Comparison of ENCODE assay signal across 1 cellular context in the genomic region with DNA sequence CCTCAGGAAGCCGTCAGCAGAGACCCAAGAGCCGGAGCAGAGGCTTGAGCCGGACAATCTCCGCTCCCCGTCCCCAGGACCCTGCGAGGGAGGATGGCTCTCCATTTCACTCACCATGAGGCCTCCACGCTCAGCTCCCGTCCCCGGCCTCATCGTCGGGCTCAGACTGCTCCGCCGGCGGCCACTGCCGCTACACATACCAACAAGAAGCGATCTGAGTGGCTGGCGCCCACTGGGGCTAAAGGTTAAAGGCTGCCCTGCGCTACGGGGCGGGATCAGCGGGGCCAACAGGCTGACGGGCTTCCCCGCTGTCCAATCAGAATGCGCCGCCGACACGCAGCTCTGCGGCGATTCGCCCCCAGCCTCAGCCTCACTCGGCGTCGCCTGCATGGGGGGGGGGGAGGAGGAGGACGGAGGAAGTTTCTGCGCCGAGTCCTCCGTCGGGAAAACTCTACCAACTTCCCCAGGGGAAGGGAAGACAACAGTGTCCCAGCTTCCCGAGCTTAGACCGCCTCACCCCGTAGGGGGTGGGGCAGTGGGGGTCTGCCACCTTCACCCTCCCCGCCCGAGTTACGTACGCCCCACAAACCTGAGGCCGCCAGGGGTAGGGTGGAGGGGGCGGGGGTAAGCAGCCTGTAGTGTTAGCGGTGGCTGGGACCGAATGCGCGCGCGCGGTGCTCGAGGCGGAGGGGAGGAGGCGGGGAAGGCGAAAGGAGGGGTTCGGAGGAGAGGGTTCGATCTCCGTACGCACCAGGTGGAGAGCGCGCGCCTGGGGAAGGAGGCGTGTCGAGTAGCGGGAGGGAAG.
A peak's percentile ranks its signal among the peaks of the same experiment; 100 is the strongest.
TF ChIP-seq lines count a peak whose summit lies in the region.

A gene (minus strand): TSS at position 220 of the 805 bp plus-strand sequence. CDS start 22 bp downstream, at position 198.

TF ChIP-seq in HepG2, 621 proteins besides CTCF, POLR2A, EP300 and RAD21 (continued from another document and continues in another):
- TF ChIP-seq, protein P1, sequence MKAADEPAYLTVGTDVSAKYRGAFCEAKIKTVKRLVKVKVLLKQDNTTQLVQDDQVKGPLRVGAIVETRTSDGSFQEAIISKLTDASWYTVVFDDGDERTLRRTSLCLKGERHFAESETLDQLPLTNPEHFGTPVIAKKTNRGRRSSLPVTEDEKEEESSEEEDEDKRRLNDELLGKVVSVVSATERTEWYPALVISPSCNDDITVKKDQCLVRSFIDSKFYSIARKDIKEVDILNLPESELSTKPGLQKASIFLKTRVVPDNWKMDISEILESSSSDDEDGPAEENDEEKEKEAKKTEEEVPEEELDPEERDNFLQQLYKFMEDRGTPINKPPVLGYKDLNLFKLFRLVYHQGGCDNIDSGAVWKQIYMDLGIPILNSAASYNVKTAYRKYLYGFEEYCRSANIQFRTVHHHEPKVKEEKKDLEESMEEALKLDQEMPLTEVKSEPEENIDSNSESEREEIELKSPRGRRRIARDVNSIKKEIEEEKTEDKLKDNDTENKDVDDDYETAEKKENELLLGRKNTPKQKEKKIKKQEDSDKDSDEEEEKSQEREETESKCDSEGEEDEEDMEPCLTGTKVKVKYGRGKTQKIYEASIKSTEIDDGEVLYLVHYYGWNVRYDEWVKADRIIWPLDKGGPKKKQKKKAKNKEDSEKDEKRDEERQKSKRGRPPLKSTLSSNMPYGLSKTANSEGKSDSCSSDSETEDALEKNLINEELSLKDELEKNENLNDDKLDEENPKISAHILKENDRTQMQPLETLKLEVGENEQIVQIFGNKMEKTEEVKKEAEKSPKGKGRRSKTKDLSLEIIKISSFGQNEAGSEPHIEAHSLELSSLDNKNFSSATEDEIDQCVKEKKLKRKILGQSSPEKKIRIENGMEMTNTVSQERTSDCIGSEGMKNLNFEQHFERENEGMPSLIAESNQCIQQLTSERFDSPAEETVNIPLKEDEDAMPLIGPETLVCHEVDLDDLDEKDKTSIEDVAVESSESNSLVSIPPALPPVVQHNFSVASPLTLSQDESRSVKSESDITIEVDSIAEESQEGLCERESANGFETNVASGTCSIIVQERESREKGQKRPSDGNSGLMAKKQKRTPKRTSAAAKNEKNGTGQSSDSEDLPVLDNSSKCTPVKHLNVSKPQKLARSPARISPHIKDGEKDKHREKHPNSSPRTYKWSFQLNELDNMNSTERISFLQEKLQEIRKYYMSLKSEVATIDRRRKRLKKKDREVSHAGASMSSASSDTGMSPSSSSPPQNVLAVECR (CRISPR knock-in tag; IDR thresholded peaks at IDR 0.05; ENCODE audit: borderline replicate concordance) = peak; percentile 74; the same call in 1 of the 2 replicates
- no peak for TF ChIP-seq SETDB1 (CRISPR knock-in tag; IDR thresholded peaks at IDR 0.05; ENCODE audit: borderline replicate concordance)
- peak; percentile 92 for TF ChIP-seq SAP130 (CRISPR knock-in tag; IDR thresholded peaks at IDR 0.05; ENCODE audit: low read depth)
- TF ChIP-seq PAF1 (CRISPR knock-in tag; IDR thresholded peaks at IDR 0.05) = no peak
- TF ChIP-seq ZIK1 (CRISPR knock-in tag; IDR thresholded peaks at IDR 0.05; ENCODE audit: borderline replicate concordance, low read depth) = no peak; the same call in 1 of the 2 replicates
- TF ChIP-seq, protein P2, sequence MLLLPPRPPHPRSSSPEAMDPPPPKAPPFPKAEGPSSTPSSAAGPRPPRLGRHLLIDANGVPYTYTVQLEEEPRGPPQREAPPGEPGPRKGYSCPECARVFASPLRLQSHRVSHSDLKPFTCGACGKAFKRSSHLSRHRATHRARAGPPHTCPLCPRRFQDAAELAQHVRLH (CRISPR knock-in tag; IDR thresholded peaks at IDR 0.05; ENCODE audit: borderline replicate concordance, low read depth) = peak; percentile 69; the same call in 1 of the 2 replicates
- TF ChIP-seq YEATS4 (CRISPR knock-in tag; IDR thresholded peaks at IDR 0.05; ENCODE audit: borderline replicate concordance) = peak; percentile 82
- TF ChIP-seq, protein P3, sequence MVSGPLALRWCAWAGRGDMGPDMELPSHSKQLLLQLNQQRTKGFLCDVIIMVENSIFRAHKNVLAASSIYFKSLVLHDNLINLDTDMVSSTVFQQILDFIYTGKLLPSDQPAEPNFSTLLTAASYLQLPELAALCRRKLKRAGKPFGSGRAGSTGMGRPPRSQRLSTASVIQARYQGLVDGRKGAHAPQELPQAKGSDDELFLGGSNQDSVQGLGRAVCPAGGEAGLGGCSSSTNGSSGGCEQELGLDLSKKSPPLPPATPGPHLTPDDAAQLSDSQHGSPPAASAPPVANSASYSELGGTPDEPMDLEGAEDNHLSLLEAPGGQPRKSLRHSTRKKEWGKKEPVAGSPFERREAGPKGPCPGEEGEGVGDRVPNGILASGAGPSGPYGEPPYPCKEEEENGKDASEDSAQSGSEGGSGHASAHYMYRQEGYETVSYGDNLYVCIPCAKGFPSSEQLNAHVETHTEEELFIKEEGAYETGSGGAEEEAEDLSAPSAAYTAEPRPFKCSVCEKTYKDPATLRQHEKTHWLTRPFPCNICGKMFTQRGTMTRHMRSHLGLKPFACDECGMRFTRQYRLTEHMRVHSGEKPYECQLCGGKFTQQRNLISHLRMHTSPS (CRISPR knock-in tag; IDR thresholded peaks at IDR 0.05; ENCODE audit: low read depth) = no peak; the same call in 1 of the 2 replicates
- peak; percentile 90 for TF ChIP-seq NR2F6 (IDR thresholded peaks at IDR 0.05)
- TF ChIP-seq NR2F6 (CRISPR knock-in tag; IDR thresholded peaks at IDR 0.05) = peak; percentile 88
- peak; percentile 47; the same call in 1 of the 2 replicates for TF ChIP-seq RFX5 (IDR thresholded peaks at IDR 0.05; ENCODE audit: low read depth, low read length)
- TF ChIP-seq, protein P4, sequence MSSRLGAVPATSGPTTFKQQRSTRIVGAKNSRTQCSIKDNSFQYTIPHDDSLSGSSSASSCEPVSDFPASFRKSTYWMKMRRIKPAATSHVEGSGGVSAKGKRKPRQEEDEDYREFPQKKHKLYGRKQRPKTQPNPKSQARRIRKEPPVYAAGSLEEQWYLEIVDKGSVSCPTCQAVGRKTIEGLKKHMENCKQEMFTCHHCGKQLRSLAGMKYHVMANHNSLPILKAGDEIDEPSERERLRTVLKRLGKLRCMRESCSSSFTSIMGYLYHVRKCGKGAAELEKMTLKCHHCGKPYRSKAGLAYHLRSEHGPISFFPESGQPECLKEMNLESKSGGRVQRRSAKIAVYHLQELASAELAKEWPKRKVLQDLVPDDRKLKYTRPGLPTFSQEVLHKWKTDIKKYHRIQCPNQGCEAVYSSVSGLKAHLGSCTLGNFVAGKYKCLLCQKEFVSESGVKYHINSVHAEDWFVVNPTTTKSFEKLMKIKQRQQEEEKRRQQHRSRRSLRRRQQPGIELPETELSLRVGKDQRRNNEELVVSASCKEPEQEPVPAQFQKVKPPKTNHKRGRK (CRISPR knock-in tag; IDR thresholded peaks at IDR 0.05) = no peak
- TF ChIP-seq ZNF354B (CRISPR knock-in tag; IDR thresholded peaks at IDR 0.05) = no peak
- TF ChIP-seq ZNF136 (CRISPR knock-in tag; IDR thresholded peaks at IDR 0.05; ENCODE audit: low read depth) = peak; percentile 51; the same call in 1 of the 2 replicates
- TF ChIP-seq ZBTB3 (CRISPR knock-in tag; IDR thresholded peaks at IDR 0.05; ENCODE audit: borderline replicate concordance, low read depth) = peak; percentile 79
- no peak for TF ChIP-seq U2AF1 (optimal IDR thresholded peaks at IDR 0.05; ENCODE audit: low read depth, low read length)
- TF ChIP-seq, protein P5, sequence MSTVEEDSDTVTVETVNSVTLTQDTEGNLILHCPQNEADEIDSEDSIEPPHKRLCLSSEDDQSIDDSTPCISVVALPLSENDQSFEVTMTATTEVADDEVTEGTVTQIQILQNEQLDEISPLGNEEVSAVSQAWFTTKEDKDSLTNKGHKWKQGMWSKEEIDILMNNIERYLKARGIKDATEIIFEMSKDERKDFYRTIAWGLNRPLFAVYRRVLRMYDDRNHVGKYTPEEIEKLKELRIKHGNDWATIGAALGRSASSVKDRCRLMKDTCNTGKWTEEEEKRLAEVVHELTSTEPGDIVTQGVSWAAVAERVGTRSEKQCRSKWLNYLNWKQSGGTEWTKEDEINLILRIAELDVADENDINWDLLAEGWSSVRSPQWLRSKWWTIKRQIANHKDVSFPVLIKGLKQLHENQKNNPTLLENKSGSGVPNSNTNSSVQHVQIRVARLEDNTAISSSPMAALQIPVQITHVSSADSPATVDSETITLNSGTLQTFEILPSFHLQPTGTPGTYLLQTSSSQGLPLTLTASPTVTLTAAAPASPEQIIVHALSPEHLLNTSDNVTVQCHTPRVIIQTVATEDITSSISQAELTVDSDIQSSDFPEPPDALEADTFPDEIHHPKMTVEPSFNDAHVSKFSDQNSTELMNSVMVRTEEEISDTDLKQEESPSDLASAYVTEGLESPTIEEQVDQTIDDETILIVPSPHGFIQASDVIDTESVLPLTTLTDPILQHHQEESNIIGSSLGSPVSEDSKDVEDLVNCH (CRISPR knock-in tag; IDR thresholded peaks at IDR 0.05) = peak; percentile 81; the same call in 1 of the 2 replicates
- no peak for TF ChIP-seq ZNF616 (CRISPR knock-in tag; IDR thresholded peaks at IDR 0.05; ENCODE audit: low read depth)
- no peak for TF ChIP-seq SNRNP70 (IDR thresholded peaks at IDR 0.05; ENCODE audit: low read depth, low read length)
- no peak for TF ChIP-seq ZNF562 (CRISPR knock-in tag; IDR thresholded peaks at IDR 0.05; ENCODE audit: borderline replicate concordance)
- TF ChIP-seq, protein P6, sequence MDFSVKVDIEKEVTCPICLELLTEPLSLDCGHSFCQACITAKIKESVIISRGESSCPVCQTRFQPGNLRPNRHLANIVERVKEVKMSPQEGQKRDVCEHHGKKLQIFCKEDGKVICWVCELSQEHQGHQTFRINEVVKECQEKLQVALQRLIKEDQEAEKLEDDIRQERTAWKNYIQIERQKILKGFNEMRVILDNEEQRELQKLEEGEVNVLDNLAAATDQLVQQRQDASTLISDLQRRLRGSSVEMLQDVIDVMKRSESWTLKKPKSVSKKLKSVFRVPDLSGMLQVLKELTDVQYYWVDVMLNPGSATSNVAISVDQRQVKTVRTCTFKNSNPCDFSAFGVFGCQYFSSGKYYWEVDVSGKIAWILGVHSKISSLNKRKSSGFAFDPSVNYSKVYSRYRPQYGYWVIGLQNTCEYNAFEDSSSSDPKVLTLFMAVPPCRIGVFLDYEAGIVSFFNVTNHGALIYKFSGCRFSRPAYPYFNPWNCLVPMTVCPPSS (IDR thresholded peaks at IDR 0.05) = no peak
- TF ChIP-seq FOSL2 (CRISPR knock-in tag; IDR thresholded peaks at IDR 0.05) = peak; percentile 37
- TF ChIP-seq SAFB2 (CRISPR knock-in tag; IDR thresholded peaks at IDR 0.05; ENCODE audit: borderline replicate concordance, low read depth) = no peak
- TF ChIP-seq, protein P7, sequence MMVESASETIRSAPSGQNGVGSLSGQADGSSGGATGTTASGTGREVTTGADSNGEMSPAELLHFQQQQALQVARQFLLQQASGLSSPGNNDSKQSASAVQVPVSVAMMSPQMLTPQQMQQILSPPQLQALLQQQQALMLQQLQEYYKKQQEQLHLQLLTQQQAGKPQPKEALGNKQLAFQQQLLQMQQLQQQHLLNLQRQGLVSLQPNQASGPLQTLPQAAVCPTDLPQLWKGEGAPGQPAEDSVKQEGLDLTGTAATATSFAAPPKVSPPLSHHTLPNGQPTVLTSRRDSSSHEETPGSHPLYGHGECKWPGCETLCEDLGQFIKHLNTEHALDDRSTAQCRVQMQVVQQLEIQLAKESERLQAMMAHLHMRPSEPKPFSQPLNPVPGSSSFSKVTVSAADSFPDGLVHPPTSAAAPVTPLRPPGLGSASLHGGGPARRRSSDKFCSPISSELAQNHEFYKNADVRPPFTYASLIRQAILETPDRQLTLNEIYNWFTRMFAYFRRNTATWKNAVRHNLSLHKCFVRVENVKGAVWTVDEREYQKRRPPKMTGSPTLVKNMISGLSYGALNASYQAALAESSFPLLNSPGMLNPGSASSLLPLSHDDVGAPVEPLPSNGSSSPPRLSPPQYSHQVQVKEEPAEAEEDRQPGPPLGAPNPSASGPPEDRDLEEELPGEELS (CRISPR knock-in tag; IDR thresholded peaks at IDR 0.05) = no peak
- TF ChIP-seq KLF9 (CRISPR knock-in tag; IDR thresholded peaks at IDR 0.05; ENCODE audit: low read depth) = peak; percentile 50; the same call in 1 of the 2 replicates
- TF ChIP-seq, protein P8, sequence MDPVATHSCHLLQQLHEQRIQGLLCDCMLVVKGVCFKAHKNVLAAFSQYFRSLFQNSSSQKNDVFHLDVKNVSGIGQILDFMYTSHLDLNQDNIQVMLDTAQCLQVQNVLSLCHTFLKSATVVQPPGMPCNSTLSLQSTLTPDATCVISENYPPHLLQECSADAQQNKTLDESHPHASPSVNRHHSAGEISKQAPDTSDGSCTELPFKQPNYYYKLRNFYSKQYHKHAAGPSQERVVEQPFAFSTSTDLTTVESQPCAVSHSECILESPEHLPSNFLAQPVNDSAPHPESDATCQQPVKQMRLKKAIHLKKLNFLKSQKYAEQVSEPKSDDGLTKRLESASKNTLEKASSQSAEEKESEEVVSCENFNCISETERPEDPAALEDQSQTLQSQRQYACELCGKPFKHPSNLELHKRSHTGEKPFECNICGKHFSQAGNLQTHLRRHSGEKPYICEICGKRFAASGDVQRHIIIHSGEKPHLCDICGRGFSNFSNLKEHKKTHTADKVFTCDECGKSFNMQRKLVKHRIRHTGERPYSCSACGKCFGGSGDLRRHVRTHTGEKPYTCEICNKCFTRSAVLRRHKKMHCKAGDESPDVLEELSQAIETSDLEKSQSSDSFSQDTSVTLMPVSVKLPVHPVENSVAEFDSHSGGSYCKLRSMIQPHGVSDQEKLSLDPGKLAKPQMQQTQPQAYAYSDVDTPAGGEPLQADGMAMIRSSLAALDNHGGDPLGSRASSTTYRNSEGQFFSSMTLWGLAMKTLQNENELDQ (CRISPR knock-in tag; IDR thresholded peaks at IDR 0.05; ENCODE audit: borderline replicate concordance) = 0 out of 2 replicates have a peak, but pooled peaks have one; percentile 22
- peak; percentile 70; the same call in 1 of the 2 replicates for TF ChIP-seq ZNF678 (CRISPR knock-in tag; IDR thresholded peaks at IDR 0.05)
- peak; percentile 41; the same call in 1 of the 2 replicates for TF ChIP-seq POLR2AphosphoS2 (IDR thresholded peaks at IDR 0.05; ENCODE audit: low read depth, low read length)
- TF ChIP-seq THAP11 (CRISPR knock-in tag; IDR thresholded peaks at IDR 0.05) = peak; percentile 94
- peak; percentile 53; the same call in 1 of the 2 replicates for TF ChIP-seq ZNF564 (CRISPR knock-in tag; IDR thresholded peaks at IDR 0.05)
- TF ChIP-seq HIVEP1 (CRISPR knock-in tag; IDR thresholded peaks at IDR 0.05) = peak; percentile 81; the same call in 1 of the 2 replicates
- peak; percentile 90; the same call in 1 of the 2 replicates for TF ChIP-seq ZNF709 (CRISPR knock-in tag; IDR thresholded peaks at IDR 0.05)
- peak; percentile 86 for TF ChIP-seq HOXA9 (CRISPR knock-in tag; IDR thresholded peaks at IDR 0.05; ENCODE audit: borderline replicate concordance)
- TF ChIP-seq TGIF2 (CRISPR knock-in tag; IDR thresholded peaks at IDR 0.05) = no peak; the same call in 1 of the 2 replicates
- TF ChIP-seq ZNF567 (CRISPR knock-in tag; IDR thresholded peaks at IDR 0.05; ENCODE audit: borderline replicate concordance) = no peak
- peak; percentile 82; the same call in 1 of the 2 replicates for TF ChIP-seq ZNF841 (CRISPR knock-in tag; IDR thresholded peaks at IDR 0.05; ENCODE audit: borderline replicate concordance)
- TF ChIP-seq, protein P9, sequence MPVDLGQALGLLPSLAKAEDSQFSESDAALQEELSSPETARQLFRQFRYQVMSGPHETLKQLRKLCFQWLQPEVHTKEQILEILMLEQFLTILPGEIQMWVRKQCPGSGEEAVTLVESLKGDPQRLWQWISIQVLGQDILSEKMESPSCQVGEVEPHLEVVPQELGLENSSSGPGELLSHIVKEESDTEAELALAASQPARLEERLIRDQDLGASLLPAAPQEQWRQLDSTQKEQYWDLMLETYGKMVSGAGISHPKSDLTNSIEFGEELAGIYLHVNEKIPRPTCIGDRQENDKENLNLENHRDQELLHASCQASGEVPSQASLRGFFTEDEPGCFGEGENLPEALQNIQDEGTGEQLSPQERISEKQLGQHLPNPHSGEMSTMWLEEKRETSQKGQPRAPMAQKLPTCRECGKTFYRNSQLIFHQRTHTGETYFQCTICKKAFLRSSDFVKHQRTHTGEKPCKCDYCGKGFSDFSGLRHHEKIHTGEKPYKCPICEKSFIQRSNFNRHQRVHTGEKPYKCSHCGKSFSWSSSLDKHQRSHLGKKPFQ (CRISPR knock-in tag; IDR thresholded peaks at IDR 0.05; ENCODE audit: insufficient replicate concordance) = no peak
- TF ChIP-seq ZBTB8A (CRISPR knock-in tag; IDR thresholded peaks at IDR 0.05; ENCODE audit: borderline replicate concordance, low read depth) = peak; percentile 91
